8 cellular contexts compared by ENCODE assay signal in genomic region chr4:38034986-38035882, GRCh38.
A peak's percentile ranks its signal among the peaks of the same experiment; 100 is the strongest.
DNase-seq lines count a peak whose midpoint lies in the region; ATAC-seq and TF ChIP-seq lines count a peak whose summit lies in the region.

No MANE protein-coding gene starts in this region.

- H3K27ac ChIP-seq in dorsolateral prefrontal cortex = no peak overlapping the region

- intact Hi-C loops in natural killer cell (cut with micrococcal nuclease) (loop anchor here (1.0 to 2.0 kb wide), 3 partner anchors 56 to 432 kb away; no protein-coding TSS in a partner anchor), dorsolateral prefrontal cortex (cut with DNase I) (loop anchor here (2.0 to 10.0 kb wide), 3 partner anchors 230 to 430 kb away; no protein-coding TSS in a partner anchor)

- H3K27me3 ChIP-seq in dorsolateral prefrontal cortex = no peaks in the 10 kb centered on the region

- H3K4me1 Mint-ChIP-seq in natural killer cell (peaks cover 0 to 6% of the 10 kb centered on the region in 2 donors), mesothelial cell of epicardium (peaks cover 7% of the 10 kb centered on the region)
- H3K4me1 Mint-ChIP-seq in natural killer cell treated with Interleukin-12 subunit alpha and Interleukin-12 subunit beta and Interleukin-15 and Interleukin-18, amount 100 ng/mL, for 72 hours (ENCODE audit: low read depth in 2 of 2) = no peaks in the 10 kb centered on the region

- TF ChIP-seq CTCF in natural killer cell (IDR thresholded peaks at IDR 0.05) (peak; percentile 88), LNCaP clone FGC (IDR thresholded peaks at IDR 0.05; ENCODE audit: control insufficient read depth, extremely low read depth, insufficient read depth) (peak; percentile 62), dorsolateral prefrontal cortex (IDR thresholded peaks at IDR 0.05 in 54 of 56, conservative IDR thresholded peaks at IDR 0.05 in 2 of 56; ENCODE audit: low read depth in 1 of 56, partially characterized antibody in 56 of 56) (peak; percentile 48 to 84 (median 71)), mesothelial cell of epicardium (IDR thresholded peaks at IDR 0.05; ENCODE audit: unreplicated experiment) (peak; percentile 68)

- H3K27me3 Mint-ChIP-seq in natural killer cell (ENCODE audit: low read depth in 2 of 2) (no peaks in the 10 kb centered on the region), mesothelial cell of epicardium (ENCODE audit: low read depth) (no peaks in the 10 kb centered on the region)
- H3K27me3 Mint-ChIP-seq in natural killer cell treated with Interleukin-12 subunit alpha and Interleukin-12 subunit beta and Interleukin-15 and Interleukin-18, amount 100 ng/mL, for 72 hours = no peaks in the 10 kb centered on the region

- DNase-seq in natural killer cell = no peak
- DNase-seq in natural killer cell treated with Interleukin-12 subunit alpha and Interleukin-12 subunit beta and Interleukin-15 and Interleukin-18, amount 100 ng/mL, for 72 hours (ENCODE audit: low spot score) = no peak
- peak; percentile 45 for DNase-seq in LNCaP clone FGC (ENCODE audit: low read depth)
- DNase-seq in RPMI8226 = peak; percentile 54
- peak in 2 of 10 donors; percentile 11 to 21 for DNase-seq in dorsolateral prefrontal cortex
- no peak for DNase-seq in mesothelial cell of epicardium (ENCODE audit: low spot score in 2 of 2, unreplicated experiment in 2 of 2)

- H3K9me3 Mint-ChIP-seq in natural killer cell (no peaks in the 10 kb centered on the region), mesothelial cell of epicardium (peaks cover 4% of the 10 kb centered on the region)
- H3K9me3 Mint-ChIP-seq in natural killer cell treated with Interleukin-12 subunit alpha and Interleukin-12 subunit beta and Interleukin-15 and Interleukin-18, amount 100 ng/mL, for 72 hours = no peaks in the 10 kb centered on the region

- H3K4me3 Mint-ChIP-seq in natural killer cell (no peak overlapping the region), mesothelial cell of epicardium (no peak overlapping the region)
- H3K4me3 Mint-ChIP-seq in natural killer cell treated with Interleukin-12 subunit alpha and Interleukin-12 subunit beta and Interleukin-15 and Interleukin-18, amount 100 ng/mL, for 72 hours = no peak overlapping the region

- ATAC-seq in natural killer cell (peak; percentile 57 to 80 (median 69)), GM18520 (IDR thresholded peaks at IDR 0.05; ENCODE audit: unreplicated experiment) (no peak), GM19328 (IDR thresholded peaks at IDR 0.05; ENCODE audit: unreplicated experiment) (no peak)
- no peak for ATAC-seq in natural killer cell treated with Interleukin-12 subunit alpha and Interleukin-12 subunit beta and Interleukin-15 and Interleukin-18, amount 100 ng/mL, for 72 hours

- no peaks in the 10 kb centered on the region for H3K36me3 Mint-ChIP-seq in natural killer cell
- peaks cover 6% of the 10 kb centered on the region for H3K36me3 Mint-ChIP-seq in natural killer cell treated with Interleukin-12 subunit alpha and Interleukin-12 subunit beta and Interleukin-15 and Interleukin-18, amount 100 ng/mL, for 72 hours
- peaks cover 36% of the 10 kb centered on the region for H3K36me3 Mint-ChIP-seq in mesothelial cell of epicardium

- H3K4me3 ChIP-seq in LNCaP clone FGC (ENCODE audit: low read depth, low read length) = no peak overlapping the region
- no peak overlapping the region for H3K4me3 ChIP-seq in dorsolateral prefrontal cortex

- H3K27ac Mint-ChIP-seq in natural killer cell = no peak overlapping the region
- H3K27ac Mint-ChIP-seq in natural killer cell treated with Interleukin-12 subunit alpha and Interleukin-12 subunit beta and Interleukin-15 and Interleukin-18, amount 100 ng/mL, for 72 hours = peak overlapping the region in 1 of 2 donors; percentile 39
- no peak overlapping the region for H3K27ac Mint-ChIP-seq in mesothelial cell of epicardium

Comparison
In these comparisons a context has a peak if more than half of its experiments do, and no peak if none do; other contexts are left out.
1. ATAC-seq: peak in natural killer cell (3 of 3); none in natural killer cell treated with Interleukin-12 subunit alpha and Interleukin-12 subunit beta and Interleukin-15 and Interleukin-18, amount 100 ng/mL, for 72 hours (0 of 2), GM18520 (single experiment) and GM19328 (single experiment).
2. DNase-seq: peak in LNCaP clone FGC (single experiment) and RPMI8226 (single experiment); none in natural killer cell (single experiment), natural killer cell treated with Interleukin-12 subunit alpha and Interleukin-12 subunit beta and Interleukin-15 and Interleukin-18, amount 100 ng/mL, for 72 hours (single experiment) and mesothelial cell of epicardium (0 of 2).
3. Peak in every context shown above with its lines, with median percentiles within 50 percentile points of each other: CTCF ChIP-seq.